In genomic region chr1:214317300-214317699, GRCh38 we compare ENCODE assay signal across 1 cellular context.
TF ChIP-seq lines count a peak whose summit lies in the region.

No MANE protein-coding gene starts in this region.

TF ChIP-seq in GM12891, 5 proteins besides CTCF, POLR2A, EP300 and RAD21:
- TF ChIP-seq PAX5 (IDR thresholded peaks at IDR 0.05; ENCODE audit: insufficient read depth, low read length, severe bottlenecking) (no peak), SPI1 (IDR thresholded peaks at IDR 0.05; ENCODE audit: low read depth, low read length) (no peak), POU2F2 (IDR thresholded peaks at IDR 0.05; ENCODE audit: low read depth, low read length) (no peak), POLR2AphosphoS5 (IDR thresholded peaks at IDR 0.05; ENCODE audit: low read depth, low read length) (no peak), TAF1 (IDR thresholded peaks at IDR 0.05; ENCODE audit: low read depth, low read length) (no peak)
